Comparison of ENCODE assay signal across 1 cellular context in the genomic region with DNA sequence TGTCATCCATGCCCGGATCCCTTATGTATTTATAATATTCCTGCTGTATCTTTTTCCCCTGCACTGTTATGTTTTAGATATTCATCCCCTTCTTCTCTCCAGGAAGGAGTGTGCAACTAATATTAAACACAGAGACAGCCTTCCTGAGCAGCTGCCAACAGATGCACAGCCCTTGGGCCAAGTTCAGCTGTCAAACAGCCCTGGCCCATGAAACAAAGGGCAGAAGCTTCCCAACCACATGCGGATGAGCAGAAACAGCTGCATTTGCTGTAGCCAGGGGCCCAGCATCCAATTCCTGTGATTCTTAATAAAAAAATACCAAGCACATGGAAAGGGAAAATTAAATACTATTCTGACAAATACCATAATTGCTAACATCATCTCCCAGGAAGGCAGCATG.
TF ChIP-seq lines count a peak whose summit lies in the region.

No MANE protein-coding gene starts in this region.

TF ChIP-seq in HepG2, 621 proteins besides CTCF, POLR2A, EP300 and RAD21 (continued from another document):
- TF ChIP-seq, protein P1, sequence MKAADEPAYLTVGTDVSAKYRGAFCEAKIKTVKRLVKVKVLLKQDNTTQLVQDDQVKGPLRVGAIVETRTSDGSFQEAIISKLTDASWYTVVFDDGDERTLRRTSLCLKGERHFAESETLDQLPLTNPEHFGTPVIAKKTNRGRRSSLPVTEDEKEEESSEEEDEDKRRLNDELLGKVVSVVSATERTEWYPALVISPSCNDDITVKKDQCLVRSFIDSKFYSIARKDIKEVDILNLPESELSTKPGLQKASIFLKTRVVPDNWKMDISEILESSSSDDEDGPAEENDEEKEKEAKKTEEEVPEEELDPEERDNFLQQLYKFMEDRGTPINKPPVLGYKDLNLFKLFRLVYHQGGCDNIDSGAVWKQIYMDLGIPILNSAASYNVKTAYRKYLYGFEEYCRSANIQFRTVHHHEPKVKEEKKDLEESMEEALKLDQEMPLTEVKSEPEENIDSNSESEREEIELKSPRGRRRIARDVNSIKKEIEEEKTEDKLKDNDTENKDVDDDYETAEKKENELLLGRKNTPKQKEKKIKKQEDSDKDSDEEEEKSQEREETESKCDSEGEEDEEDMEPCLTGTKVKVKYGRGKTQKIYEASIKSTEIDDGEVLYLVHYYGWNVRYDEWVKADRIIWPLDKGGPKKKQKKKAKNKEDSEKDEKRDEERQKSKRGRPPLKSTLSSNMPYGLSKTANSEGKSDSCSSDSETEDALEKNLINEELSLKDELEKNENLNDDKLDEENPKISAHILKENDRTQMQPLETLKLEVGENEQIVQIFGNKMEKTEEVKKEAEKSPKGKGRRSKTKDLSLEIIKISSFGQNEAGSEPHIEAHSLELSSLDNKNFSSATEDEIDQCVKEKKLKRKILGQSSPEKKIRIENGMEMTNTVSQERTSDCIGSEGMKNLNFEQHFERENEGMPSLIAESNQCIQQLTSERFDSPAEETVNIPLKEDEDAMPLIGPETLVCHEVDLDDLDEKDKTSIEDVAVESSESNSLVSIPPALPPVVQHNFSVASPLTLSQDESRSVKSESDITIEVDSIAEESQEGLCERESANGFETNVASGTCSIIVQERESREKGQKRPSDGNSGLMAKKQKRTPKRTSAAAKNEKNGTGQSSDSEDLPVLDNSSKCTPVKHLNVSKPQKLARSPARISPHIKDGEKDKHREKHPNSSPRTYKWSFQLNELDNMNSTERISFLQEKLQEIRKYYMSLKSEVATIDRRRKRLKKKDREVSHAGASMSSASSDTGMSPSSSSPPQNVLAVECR (CRISPR knock-in tag; IDR thresholded peaks at IDR 0.05; ENCODE audit: borderline replicate concordance), result no peak
- TF ChIP-seq ZNF260 (CRISPR knock-in tag; IDR thresholded peaks at IDR 0.05; ENCODE audit: borderline replicate concordance, low read depth), result no peak
- no peak for TF ChIP-seq ZNF660 (CRISPR knock-in tag; IDR thresholded peaks at IDR 0.05; ENCODE audit: borderline replicate concordance, low read depth)
- TF ChIP-seq, protein P2, sequence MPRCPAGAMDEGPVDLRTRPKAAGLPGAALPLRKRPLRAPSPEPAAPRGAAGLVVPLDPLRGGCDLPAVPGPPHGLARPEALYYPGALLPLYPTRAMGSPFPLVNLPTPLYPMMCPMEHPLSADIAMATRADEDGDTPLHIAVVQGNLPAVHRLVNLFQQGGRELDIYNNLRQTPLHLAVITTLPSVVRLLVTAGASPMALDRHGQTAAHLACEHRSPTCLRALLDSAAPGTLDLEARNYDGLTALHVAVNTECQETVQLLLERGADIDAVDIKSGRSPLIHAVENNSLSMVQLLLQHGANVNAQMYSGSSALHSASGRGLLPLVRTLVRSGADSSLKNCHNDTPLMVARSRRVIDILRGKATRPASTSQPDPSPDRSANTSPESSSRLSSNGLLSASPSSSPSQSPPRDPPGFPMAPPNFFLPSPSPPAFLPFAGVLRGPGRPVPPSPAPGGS (CRISPR knock-in tag; IDR thresholded peaks at IDR 0.05), result no peak
- no peak for TF ChIP-seq ZNF614 (CRISPR knock-in tag; IDR thresholded peaks at IDR 0.05; ENCODE audit: borderline replicate concordance)
- no peak for TF ChIP-seq GLI4 (CRISPR knock-in tag; IDR thresholded peaks at IDR 0.05; ENCODE audit: borderline replicate concordance)
- no peak for TF ChIP-seq HNRNPUL1 (IDR thresholded peaks at IDR 0.05; ENCODE audit: low read depth, low read length)
- TF ChIP-seq ZNF17 (CRISPR knock-in tag; IDR thresholded peaks at IDR 0.05), result no peak
- TF ChIP-seq NCOA1 (CRISPR knock-in tag; IDR thresholded peaks at IDR 0.05), result no peak
- TF ChIP-seq SMAD1 (CRISPR knock-in tag; IDR thresholded peaks at IDR 0.05; ENCODE audit: borderline replicate concordance, low read depth), result no peak
- no peak for TF ChIP-seq ZNF569 (CRISPR knock-in tag; IDR thresholded peaks at IDR 0.05; ENCODE audit: borderline replicate concordance)
- no peak for TF ChIP-seq MAF1 (CRISPR knock-in tag; IDR thresholded peaks at IDR 0.05; ENCODE audit: borderline replicate concordance)
- no peak for TF ChIP-seq ZNF761 (CRISPR knock-in tag; conservative IDR thresholded peaks at IDR 0.05)
- TF ChIP-seq ISL2 (CRISPR knock-in tag; IDR thresholded peaks at IDR 0.05), result no peak
- TF ChIP-seq, protein P3, sequence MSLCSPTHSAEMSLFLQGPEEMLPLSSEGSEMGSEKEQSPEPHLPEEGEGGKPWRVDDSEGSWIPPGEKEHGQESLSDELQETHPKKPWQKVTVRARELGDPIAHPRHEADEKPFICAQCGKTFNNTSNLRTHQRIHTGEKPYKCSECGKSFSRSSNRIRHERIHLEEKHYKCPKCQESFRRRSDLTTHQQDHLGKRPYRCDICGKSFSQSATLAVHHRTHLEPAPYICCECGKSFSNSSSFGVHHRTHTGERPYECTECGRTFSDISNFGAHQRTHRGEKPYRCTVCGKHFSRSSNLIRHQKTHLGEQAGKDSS (CRISPR knock-in tag; IDR thresholded peaks at IDR 0.05; ENCODE audit: borderline replicate concordance, low read depth), result no peak
